In the genomic region with DNA sequence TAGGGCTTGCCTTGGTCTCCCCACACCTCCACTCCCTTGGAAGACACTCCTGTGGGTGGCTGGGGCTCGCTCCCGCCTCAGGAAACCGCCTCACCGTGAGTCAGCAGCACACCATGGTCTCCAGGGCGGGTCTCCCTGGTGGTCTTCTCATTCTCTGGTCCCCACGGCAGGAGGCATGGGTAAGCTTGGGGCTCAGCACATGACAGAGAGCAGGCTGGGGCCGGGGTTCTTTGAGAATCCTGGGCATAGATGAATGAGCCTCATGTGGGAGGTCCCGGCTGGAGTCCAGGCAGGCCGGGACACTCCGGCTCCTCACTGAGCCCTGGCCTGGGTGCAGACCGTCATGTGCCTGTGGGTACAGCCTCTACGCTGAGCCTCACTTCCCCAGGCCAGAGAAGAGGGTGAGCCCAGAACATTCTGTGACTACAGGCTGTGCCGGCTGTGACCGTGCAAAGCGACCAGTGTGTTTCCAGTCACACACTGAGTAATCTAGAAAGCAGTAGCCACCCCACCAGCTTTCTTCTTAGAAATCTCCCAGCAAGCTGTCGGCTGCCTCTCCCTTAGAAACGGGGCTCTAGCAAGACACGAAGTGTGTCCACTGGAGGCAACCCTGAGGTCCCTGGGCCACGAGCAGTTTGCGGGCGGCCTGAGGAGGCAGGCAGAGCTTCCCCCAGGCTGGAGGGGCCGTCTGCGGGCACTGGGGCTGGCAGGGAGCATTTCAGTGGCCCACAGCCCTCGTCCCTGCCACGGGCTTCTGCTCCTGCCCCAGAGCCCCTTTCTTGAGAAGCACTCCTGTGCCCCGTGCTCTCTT, we compare ENCODE assay signal across 15 cellular contexts.
DNase-seq lines count a peak whose midpoint lies in the region; ATAC-seq and TF ChIP-seq lines count a peak whose summit lies in the region.
"Had no signal": no experiment of that assay in that cellular context is flagged by ENCODE, and none has a peak within 500 bp of the region (broad histone marks: within the 10 kb centered on the region; RNA-seq: fewer than 3 reads in every experiment).

No MANE protein-coding gene starts in this region.

- H3K27me3 ChIP-seq in BLaER1 treated with 17β-estradiol and CSF1 and Interleukin-3, amounts not matched to agents 10 nM and 100 nM, result peaks cover 0 to 35% (median 0%) of the 10 kb centered on the region in 11 experiments; a peak in 8 of 22 replicates
- H3K27me3 ChIP-seq in HUES6 (ENCODE audit: control insufficient read depth, insufficient read depth, low read length), result 0 out of 2 replicates have a peak, but pooled peaks cover 3% of the 10 kb centered on the region
- H3K27me3 ChIP-seq in prostate gland (replicated peaks; ENCODE audit: insufficient read depth), result no peaks in the 10 kb centered on the region
- H3K27me3 ChIP-seq in HAP-1 (ENCODE audit: low read depth), result no peaks in the 10 kb centered on the region; the same call in 1 of the 2 replicates
- no peaks in the 10 kb centered on the region for H3K27me3 ChIP-seq in uterus
- H3K27me3 ChIP-seq: ascending aorta had no signal

- no peak for TF ChIP-seq CTCF in fibroblast of mammary gland (conservative IDR thresholded peaks at IDR 0.05; ENCODE audit: control insufficient read depth, insufficient read depth, low read depth, low read length)
- TF ChIP-seq CTCF in prostate gland (IDR thresholded peaks at IDR 0.05), result no peak
- no peak for TF ChIP-seq CTCF in uterus (IDR thresholded peaks at IDR 0.05)

- peak overlapping the region; percentile 30 to 95 (median 74); a peak in 21 of 22 replicates for H3K4me2 ChIP-seq in BLaER1 treated with 17β-estradiol and CSF1 and Interleukin-3, amounts not matched to agents 10 nM and 100 nM

- in situ Hi-C loops in HAP-1 (cut with MboI; ENCODE audit: low sequenced_read_pairs), result no loop called here

- no peak for ATAC-seq in GM21515 (IDR thresholded peaks at IDR 0.05; ENCODE audit: unreplicated experiment)
- ATAC-seq: left colon had no signal

- H4K20me1 ChIP-seq in BLaER1 treated with 17β-estradiol and CSF1 and Interleukin-3, amounts not matched to agents 10 nM and 100 nM, result peaks cover 0 to 10% (median 0%) of the 10 kb centered on the region in 11 experiments; a peak in 1 of 22 replicates

- peak; percentile 29 for DNase-seq in fibroblast of mammary gland (ENCODE audit: low read depth)
- DNase-seq in prostate gland (ENCODE audit: low spot score), result no peak
- no peak for DNase-seq in HAP-1 (ENCODE audit: low spot score in 2 of 2)
- no peak for DNase-seq in uterus
- no peak for DNase-seq in 8988T
- DNase-seq: activated CD4-positive, alpha-beta T cell treated with anti-CD3 and anti-CD28 coated beads for 48 hours; activated T-cell treated with anti-CD3 and anti-CD28 coated beads, Interleukin-2, amount 50 U/mL, for 72 hours; H7; left colon; NCI-H1092 treated with DMSO at 0.1 percent for 48 hours; NCI-H510A treated with DMSO at 0.1 percent for 48 hours had no signal

- 75% methylated on average over 22 of the region's 26 CpGs for WGBS in prostate gland

- intact Hi-C loops in prostate gland (cut with DNase I), result loop anchor here (5.0 kb wide), 1 partner anchor 37 kb away; no protein-coding TSS in a partner anchor
- intact Hi-C loops in uterus (cut with DNase I; ENCODE audit: low total_unique reads), result no loop called here

- H3K9me3 ChIP-seq in BLaER1 treated with 17β-estradiol and CSF1 and Interleukin-3, amounts not matched to agents 10 nM and 100 nM (replicated peaks in 1 of 11), result no peaks in the 10 kb centered on the region
- H3K9me3 ChIP-seq in HUES6 (ENCODE audit: control insufficient read depth, insufficient read depth, low read depth, low read length) (no peaks in the 10 kb centered on the region), prostate gland (no peaks in the 10 kb centered on the region), HAP-1 (no peaks in the 10 kb centered on the region), uterus (no peaks in the 10 kb centered on the region)
- H3K9me3 ChIP-seq: ascending aorta had no signal

- H3K9ac ChIP-seq in BLaER1 treated with 17β-estradiol and CSF1 and Interleukin-3, amounts not matched to agents 10 nM and 100 nM, result peak overlapping the region in 3 of 11 experiments; percentile 13 to 39 (median 32); a peak in 3 of 22 replicates
- H3K9ac ChIP-seq in HUES6 (ENCODE audit: low read length), result peak overlapping the region; percentile 9

- peak overlapping the region in 3 of 11 experiments; percentile 6 to 57 (median 15); a peak in 3 of 22 replicates for H3K27ac ChIP-seq in BLaER1 treated with 17β-estradiol and CSF1 and Interleukin-3, amounts not matched to agents 10 nM and 100 nM
- H3K27ac ChIP-seq in HUES6 (ENCODE audit: low read depth, low read length) (no peak overlapping the region), prostate gland (peak overlapping the region; percentile 68 to 80), uterus (no peak overlapping the region)

- TF ChIP-seq POLR2A in prostate gland (IDR thresholded peaks at IDR 0.05) (no peak), uterus (IDR thresholded peaks at IDR 0.05) (no peak)

- H3K4me3 ChIP-seq in BLaER1 treated with 17β-estradiol and CSF1 and Interleukin-3, amounts not matched to agents 10 nM and 100 nM, result no peak overlapping the region
- H3K4me3 ChIP-seq in HUES6 (ENCODE audit: low read depth, low read length) (no peak overlapping the region), fibroblast of mammary gland (ENCODE audit: control insufficient read depth, low read depth, low read length) (no peak overlapping the region), prostate gland (no peak overlapping the region), HAP-1 (no peak overlapping the region), uterus (no peak overlapping the region)
- H3K4me3 ChIP-seq: ascending aorta had no signal

- no peaks in the 10 kb centered on the region for H3K36me3 ChIP-seq in BLaER1 treated with 17β-estradiol and CSF1 and Interleukin-3, amounts not matched to agents 10 nM and 100 nM
- no peaks in the 10 kb centered on the region for H3K36me3 ChIP-seq in HUES6 (ENCODE audit: control insufficient read depth, insufficient read depth, low read length)
- H3K36me3 ChIP-seq in prostate gland, result no peaks in the 10 kb centered on the region
- H3K36me3 ChIP-seq in HAP-1 (replicated peaks), result no peaks in the 10 kb centered on the region
- H3K36me3 ChIP-seq in uterus, result no peaks in the 10 kb centered on the region
- H3K36me3 ChIP-seq: ascending aorta had no signal

- H3K4me1 ChIP-seq in BLaER1 treated with 17β-estradiol and CSF1 and Interleukin-3, amounts not matched to agents 10 nM and 100 nM, result peaks cover 16 to 84% (median 55%) of the 10 kb centered on the region in 10 experiments; a peak in 19 of 20 replicates
- peaks cover 55% of the 10 kb centered on the region for H3K4me1 ChIP-seq in HUES6 (ENCODE audit: control insufficient read depth, insufficient read depth, low read length)
- H3K4me1 ChIP-seq in prostate gland (replicated peaks), result peaks cover 12% of the 10 kb centered on the region
- H3K4me1 ChIP-seq in HAP-1, result no peaks in the 10 kb centered on the region
- H3K4me1 ChIP-seq in uterus, result no peaks in the 10 kb centered on the region

Comparison
In these comparisons a context has a peak if more than half of its experiments do, and no peak if none do; other contexts are left out.
1. H3K27ac ChIP-seq: peak in prostate gland (2 of 2); none in HUES6 (single experiment) and uterus (0 of 2).